In the genomic region with DNA sequence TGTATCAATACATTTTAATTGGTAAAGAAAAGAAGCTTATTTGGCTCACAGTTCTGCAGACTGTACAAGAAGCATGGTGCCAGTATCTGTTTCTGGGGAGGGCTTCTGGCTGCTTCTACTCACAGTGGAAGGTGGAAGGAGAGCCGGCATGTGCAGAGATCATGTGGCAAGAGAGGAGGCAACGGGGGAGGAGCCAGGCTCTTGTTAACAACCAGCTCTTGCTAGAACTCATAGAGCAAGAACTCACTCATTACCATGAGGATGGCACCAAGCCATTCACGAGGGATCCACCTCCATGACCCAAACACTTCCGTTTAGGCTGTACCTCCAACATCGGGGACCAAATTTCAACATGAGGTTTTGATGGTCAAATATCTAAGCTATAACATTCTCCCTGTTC, we compare ENCODE assay signal across 22 cellular contexts. TPM values are rescaled to one million over a fixed set of nuclear protein-coding genes. Genes with fewer than 3 reads are reported as not detected.
"Had no signal": no experiment of that assay in that cellular context is flagged by ENCODE, and none has a peak within 500 bp of the region (broad histone marks: within the 10 kb centered on the region; RNA-seq: fewer than 3 reads in every experiment).

No MANE protein-coding gene starts in this region.

- H3K27me3 ChIP-seq: transverse colon had no signal

- H3K9me3 Mint-ChIP-seq: stimulated activated naive CD8-positive, alpha-beta T cell treated with anti-CD3 and anti-CD28 coated beads, Interleukin-15, amount 100 ng/mL, for 72 hours had no signal

- H3K9me3 ChIP-seq: psoas muscle, spleen, thoracic aorta, transverse colon had no signal

- H3K4me3 ChIP-seq: left ventricle myocardium inferior, psoas muscle, spleen, thoracic aorta, transverse colon had no signal

- H3K36me3 ChIP-seq: left ventricle myocardium inferior, spleen, thoracic aorta, transverse colon had no signal

- H3K36me3 Mint-ChIP-seq: immature natural killer cell; naive thymus-derived CD4-positive, alpha-beta T cell; stimulated activated naive B cell treated with anti-CD40 and anti-IgM and Interleukin-4, amounts not matched to agents 10 μg/mL and 1 μg/mL and 100 μg/mL, for 72 hours had no signal

- H3K4me1 ChIP-seq: left ventricle myocardium inferior, psoas muscle, spleen, transverse colon had no signal

- H3K27ac ChIP-seq: left ventricle myocardium inferior, psoas muscle, spleen, thoracic aorta, transverse colon had no signal

- DNase-seq: cerebellar nuclear complex; effector CD4-positive, alpha-beta T cell; foreskin melanocyte; hypothalamus; immature natural killer cell; kidney; left cardiac atrium; left ventricle myocardium inferior; mammary epithelial cell; naive thymus-derived CD4-positive, alpha-beta T cell; nephron progenitor cell; psoas muscle; retina; spleen; stimulated activated CD4-positive, alpha-beta T cell treated with anti-CD3 and anti-CD28 coated beads, Interleukin-15, amount 100 ng/mL, for 24 hours; stimulated activated CD4-positive, alpha-beta T cell treated with anti-CD3 and anti-CD28 coated beads, Interleukin-1b, Interleukin-23, amount 100 ng/mL, for 48 hours; stimulated activated CD4-positive, alpha-beta T cell treated with anti-CD3 and anti-CD28 coated beads, Interleukin-4, amount 100 ng/mL, for 4 hours; stimulated activated naive B cell treated with anti-CD40 and anti-IgM and Interleukin-4, amounts not matched to agents 10 μg/mL and 1 μg/mL and 100 μg/mL, for 72 hours; stimulated activated naive CD8-positive, alpha-beta T cell treated with anti-CD3 and anti-CD28 coated beads, Interleukin-15, amount 100 ng/mL, for 72 hours; transverse colon had no signal

- H3K4me3 Mint-ChIP-seq: immature natural killer cell; naive thymus-derived CD4-positive, alpha-beta T cell; nephron progenitor cell; stimulated activated naive B cell treated with anti-CD40 and anti-IgM and Interleukin-4, amounts not matched to agents 10 μg/mL and 1 μg/mL and 100 μg/mL, for 72 hours; stimulated activated naive CD8-positive, alpha-beta T cell treated with anti-CD3 and anti-CD28 coated beads, Interleukin-15, amount 100 ng/mL, for 72 hours had no signal

- H3K4me1 Mint-ChIP-seq: immature natural killer cell; naive thymus-derived CD4-positive, alpha-beta T cell; stimulated activated naive B cell treated with anti-CD40 and anti-IgM and Interleukin-4, amounts not matched to agents 10 μg/mL and 1 μg/mL and 100 μg/mL, for 72 hours; stimulated activated naive CD8-positive, alpha-beta T cell treated with anti-CD3 and anti-CD28 coated beads, Interleukin-15, amount 100 ng/mL, for 72 hours had no signal

- H3K27ac Mint-ChIP-seq: immature natural killer cell; nephron progenitor cell; stimulated activated naive B cell treated with anti-CD40 and anti-IgM and Interleukin-4, amounts not matched to agents 10 μg/mL and 1 μg/mL and 100 μg/mL, for 72 hours; stimulated activated naive CD8-positive, alpha-beta T cell treated with anti-CD3 and anti-CD28 coated beads, Interleukin-15, amount 100 ng/mL, for 72 hours had no signal

- ATAC-seq: left cardiac atrium; naive thymus-derived CD4-positive, alpha-beta T cell; psoas muscle; sciatic nerve; stimulated activated naive B cell treated with anti-CD40 and anti-IgM and Interleukin-4, amounts not matched to agents 10 μg/mL and 1 μg/mL and 100 μg/mL, for 72 hours; stimulated activated naive CD8-positive, alpha-beta T cell treated with anti-CD3 and anti-CD28 coated beads, Interleukin-15, amount 100 ng/mL, for 72 hours had no signal

RNA-seq across cellular contexts. Expression of a gene that starts 7.5 kb away (rescaled TPM):
- polyA plus RNA-seq: naive thymus-derived CD4-positive, alpha-beta T cell had no signal
